In genomic region chr4:180437601-180438000, GRCh38 we compare ENCODE assay signal across 1 cellular context.
TF ChIP-seq lines count a peak whose summit lies in the region.

No MANE protein-coding gene starts in this region.

TF ChIP-seq in GM23338, 12 proteins besides CTCF, POLR2A, EP300 and RAD21:
- TF ChIP-seq, protein P1, sequence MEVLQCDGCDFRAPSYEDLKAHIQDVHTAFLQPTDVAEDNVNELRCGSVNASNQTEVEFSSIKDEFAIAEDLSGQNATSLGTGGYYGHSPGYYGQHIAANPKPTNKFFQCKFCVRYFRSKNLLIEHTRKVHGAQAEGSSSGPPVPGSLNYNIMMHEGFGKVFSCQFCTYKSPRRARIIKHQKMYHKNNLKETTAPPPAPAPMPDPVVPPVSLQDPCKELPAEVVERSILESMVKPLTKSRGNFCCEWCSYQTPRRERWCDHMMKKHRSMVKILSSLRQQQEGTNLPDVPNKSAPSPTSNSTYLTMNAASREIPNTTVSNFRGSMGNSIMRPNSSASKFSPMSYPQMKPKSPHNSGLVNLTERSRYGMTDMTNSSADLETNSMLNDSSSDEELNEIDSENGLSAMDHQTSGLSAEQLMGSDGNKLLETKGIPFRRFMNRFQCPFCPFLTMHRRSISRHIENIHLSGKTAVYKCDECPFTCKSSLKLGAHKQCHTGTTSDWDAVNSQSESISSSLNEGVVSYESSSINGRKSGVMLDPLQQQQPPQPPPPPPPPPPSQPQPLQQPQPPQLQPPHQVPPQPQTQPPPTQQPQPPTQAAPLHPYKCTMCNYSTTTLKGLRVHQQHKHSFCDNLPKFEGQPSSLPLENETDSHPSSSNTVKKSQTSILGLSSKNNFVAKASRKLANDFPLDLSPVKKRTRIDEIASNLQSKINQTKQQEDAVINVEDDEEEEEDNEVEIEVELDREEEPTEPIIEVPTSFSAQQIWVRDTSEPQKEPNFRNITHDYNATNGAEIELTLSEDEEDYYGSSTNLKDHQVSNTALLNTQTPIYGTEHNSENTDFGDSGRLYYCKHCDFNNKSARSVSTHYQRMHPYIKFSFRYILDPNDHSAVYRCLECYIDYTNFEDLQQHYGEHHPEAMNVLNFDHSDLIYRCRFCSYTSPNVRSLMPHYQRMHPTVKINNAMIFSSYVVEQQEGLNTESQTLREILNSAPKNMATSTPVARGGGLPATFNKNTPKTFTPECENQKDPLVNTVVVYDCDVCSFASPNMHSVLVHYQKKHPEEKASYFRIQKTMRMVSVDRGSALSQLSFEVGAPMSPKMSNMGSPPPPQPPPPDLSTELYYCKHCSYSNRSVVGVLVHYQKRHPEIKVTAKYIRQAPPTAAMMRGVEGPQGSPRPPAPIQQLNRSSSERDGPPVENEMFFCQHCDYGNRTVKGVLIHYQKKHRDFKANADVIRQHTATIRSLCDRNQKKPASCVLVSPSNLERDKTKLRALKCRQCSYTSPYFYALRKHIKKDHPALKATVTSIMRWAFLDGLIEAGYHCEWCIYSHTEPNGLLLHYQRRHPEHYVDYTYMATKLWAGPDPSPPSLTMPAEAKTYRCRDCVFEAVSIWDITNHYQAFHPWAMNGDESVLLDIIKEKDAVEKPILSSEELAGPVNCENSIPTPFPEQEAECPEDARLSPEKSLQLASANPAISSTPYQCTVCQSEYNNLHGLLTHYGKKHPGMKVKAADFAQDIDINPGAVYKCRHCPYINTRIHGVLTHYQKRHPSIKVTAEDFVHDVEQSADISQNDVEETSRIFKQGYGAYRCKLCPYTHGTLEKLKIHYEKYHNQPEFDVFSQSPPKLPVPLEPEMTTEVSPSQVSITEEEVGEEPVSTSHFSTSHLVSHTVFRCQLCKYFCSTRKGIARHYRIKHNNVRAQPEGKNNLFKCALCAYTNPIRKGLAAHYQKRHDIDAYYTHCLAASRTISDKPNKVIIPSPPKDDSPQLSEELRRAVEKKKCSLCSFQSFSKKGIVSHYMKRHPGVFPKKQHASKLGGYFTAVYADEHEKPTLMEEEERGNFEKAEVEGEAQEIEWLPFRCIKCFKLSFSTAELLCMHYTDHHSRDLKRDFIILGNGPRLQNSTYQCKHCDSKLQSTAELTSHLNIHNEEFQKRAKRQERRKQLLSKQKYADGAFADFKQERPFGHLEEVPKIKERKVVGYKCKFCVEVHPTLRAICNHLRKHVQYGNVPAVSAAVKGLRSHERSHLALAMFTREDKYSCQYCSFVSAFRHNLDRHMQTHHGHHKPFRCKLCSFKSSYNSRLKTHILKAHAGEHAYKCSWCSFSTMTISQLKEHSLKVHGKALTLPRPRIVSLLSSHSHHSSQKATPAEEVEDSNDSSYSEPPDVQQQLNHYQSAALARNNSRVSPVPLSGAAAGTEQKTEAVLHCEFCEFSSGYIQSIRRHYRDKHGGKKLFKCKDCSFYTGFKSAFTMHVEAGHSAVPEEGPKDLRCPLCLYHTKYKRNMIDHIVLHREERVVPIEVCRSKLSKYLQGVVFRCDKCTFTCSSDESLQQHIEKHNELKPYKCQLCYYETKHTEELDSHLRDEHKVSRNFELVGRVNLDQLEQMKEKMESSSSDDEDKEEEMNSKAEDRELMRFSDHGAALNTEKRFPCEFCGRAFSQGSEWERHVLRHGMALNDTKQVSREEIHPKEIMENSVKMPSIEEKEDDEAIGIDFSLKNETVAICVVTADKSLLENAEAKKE (CRISPR knock-in tag; IDR thresholded peaks at IDR 0.05): no peak
- TF ChIP-seq STAT1 (IDR thresholded peaks at IDR 0.05; ENCODE audit: unreplicated experiment): no peak
- TF ChIP-seq ZNF114 (CRISPR knock-in tag; IDR thresholded peaks at IDR 0.05): no peak
- TF ChIP-seq REST (IDR thresholded peaks at IDR 0.05; ENCODE audit: unreplicated experiment): no peak
- no peak for TF ChIP-seq CREB1 (CRISPR knock-in tag; IDR thresholded peaks at IDR 0.05; ENCODE audit: low read depth)
- TF ChIP-seq NANOG (IDR thresholded peaks at IDR 0.05; ENCODE audit: borderline replicate concordance): no peak
- no peak for TF ChIP-seq EZH2 (IDR thresholded peaks at IDR 0.05; ENCODE audit: low read depth, unreplicated experiment)
- no peak for TF ChIP-seq JUNB (IDR thresholded peaks at IDR 0.05; ENCODE audit: unreplicated experiment)
- TF ChIP-seq EZH2phosphoT487 (IDR thresholded peaks at IDR 0.05; ENCODE audit: unreplicated experiment): no peak
- no peak for TF ChIP-seq ZNF331 (CRISPR knock-in tag; IDR thresholded peaks at IDR 0.05; ENCODE audit: low read depth)
- TF ChIP-seq, protein P2, sequence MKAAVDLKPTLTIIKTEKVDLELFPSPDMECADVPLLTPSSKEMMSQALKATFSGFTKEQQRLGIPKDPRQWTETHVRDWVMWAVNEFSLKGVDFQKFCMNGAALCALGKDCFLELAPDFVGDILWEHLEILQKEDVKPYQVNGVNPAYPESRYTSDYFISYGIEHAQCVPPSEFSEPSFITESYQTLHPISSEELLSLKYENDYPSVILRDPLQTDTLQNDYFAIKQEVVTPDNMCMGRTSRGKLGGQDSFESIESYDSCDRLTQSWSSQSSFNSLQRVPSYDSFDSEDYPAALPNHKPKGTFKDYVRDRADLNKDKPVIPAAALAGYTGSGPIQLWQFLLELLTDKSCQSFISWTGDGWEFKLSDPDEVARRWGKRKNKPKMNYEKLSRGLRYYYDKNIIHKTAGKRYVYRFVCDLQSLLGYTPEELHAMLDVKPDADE (IDR thresholded peaks at IDR 0.05): no peak
- TF ChIP-seq POLR2AphosphoS5 (IDR thresholded peaks at IDR 0.05; ENCODE audit: low read depth): no peak
